ENCODE assay signal across 26 cellular contexts in the genomic region with DNA sequence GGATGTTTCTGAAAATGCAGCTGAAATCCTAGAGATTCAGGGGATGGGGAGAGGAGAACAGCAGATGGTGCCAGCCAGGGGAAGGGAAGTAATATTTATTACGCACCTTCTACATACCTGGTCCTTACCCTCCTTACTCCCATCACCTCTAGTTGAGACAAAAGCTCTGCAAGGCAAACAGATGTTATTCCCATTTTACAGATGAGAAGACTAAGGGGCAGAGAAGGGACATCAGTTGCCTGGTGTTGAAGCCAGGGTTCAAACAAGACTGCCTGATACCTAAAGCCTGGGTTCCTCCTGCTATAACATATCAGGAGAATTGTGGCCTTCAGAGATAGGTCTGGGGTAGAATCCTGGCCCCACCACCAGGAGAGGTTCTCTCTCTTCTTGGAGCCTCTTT.
"Had no signal": no experiment of that assay in that cellular context is flagged by ENCODE, and none has a peak within 500 bp of the region (broad histone marks: within the 10 kb centered on the region; RNA-seq: fewer than 3 reads in every experiment).

No MANE protein-coding gene starts in this region.

- H3K9me3 ChIP-seq: ascending aorta, body of pancreas, breast epithelium, SJCRH30 had no signal

- H3K27ac Mint-ChIP-seq: activated CD4-positive, alpha-beta T cell treated with anti-CD3 and anti-CD28 coated beads for 36 hours; activated CD4-positive, alpha-beta T cell treated with anti-CD3 and anti-CD28 coated beads, Interleukin-2, amount 10 ng/mL, durations not matched to agents 7 days and 5 days; activated CD8-positive, alpha-beta T cell treated with anti-CD3 and anti-CD28 coated beads, Interleukin-2, amount 10 ng/mL, durations not matched to agents 7 days and 5 days; activated naive CD4-positive, alpha-beta T cell treated with anti-CD3 and anti-CD28 coated beads, Interleukin-2, amount 50 U/mL, for 24 hours; activated naive CD8-positive, alpha-beta T cell treated with anti-CD3 and anti-CD28 coated beads, Interleukin-2, amount 10 ng/mL, durations not matched to agents 7 days and 5 days; activated T-cell treated with anti-CD3 and anti-CD28 coated beads, Interleukin-2, amount 50 U/mL, for 24 hours; activated T-helper 2 cell treated with anti-CD3 and anti-CD28 coated beads, Interferon-gamma antibody, Interleukin-2, Interleukin-4, amounts not matched to agents 10 μg/mL and 5 μg/mL and 100 μg/mL, durations not matched to agents 14 hours and 24 hours and 36 hours had no signal

- H3K27me3 ChIP-seq: ascending aorta, body of pancreas, breast epithelium, SJCRH30 had no signal

- H3K4me1 Mint-ChIP-seq: activated CD4-positive, alpha-beta T cell treated with anti-CD3 and anti-CD28 coated beads, Interleukin-2, amount 10 ng/mL, durations not matched to agents 7 days and 5 days; activated naive CD4-positive, alpha-beta T cell treated with anti-CD3 and anti-CD28 coated beads, Interleukin-2, amount 50 U/mL, for 24 hours had no signal

- ATAC-seq: activated CD4-positive, alpha-beta T cell treated with anti-CD3 and anti-CD28 coated beads for 36 hours; activated CD8-positive, alpha-beta T cell treated with anti-CD3 and anti-CD28 coated beads, Interleukin-2, amount 10 ng/mL, durations not matched to agents 7 days and 5 days; body of pancreas; Panc1 had no signal

- H3K4me3 Mint-ChIP-seq: activated CD4-positive, alpha-beta T cell treated with anti-CD3 and anti-CD28 coated beads for 36 hours; activated CD4-positive, alpha-beta T cell treated with anti-CD3 and anti-CD28 coated beads, Interleukin-2, amount 10 ng/mL, durations not matched to agents 7 days and 5 days; activated CD8-positive, alpha-beta T cell treated with anti-CD3 and anti-CD28 coated beads, Interleukin-2, amount 10 ng/mL, durations not matched to agents 7 days and 5 days; activated naive CD4-positive, alpha-beta T cell treated with anti-CD3 and anti-CD28 coated beads, Interleukin-2, amount 50 U/mL, for 24 hours; activated naive CD8-positive, alpha-beta T cell treated with anti-CD3 and anti-CD28 coated beads, Interleukin-2, amount 10 ng/mL, durations not matched to agents 7 days and 5 days; activated T-cell treated with anti-CD3 and anti-CD28 coated beads, Interleukin-2, amount 50 U/mL, for 24 hours had no signal

- H3K4me1 ChIP-seq: ascending aorta, body of pancreas, breast epithelium had no signal

- H3K9me3 Mint-ChIP-seq: activated CD4-positive, alpha-beta T cell treated with anti-CD3 and anti-CD28 coated beads, Interleukin-2, amount 10 ng/mL, durations not matched to agents 7 days and 5 days; activated naive CD4-positive, alpha-beta T cell treated with anti-CD3 and anti-CD28 coated beads, Interleukin-2, amount 50 U/mL, for 24 hours; activated naive CD8-positive, alpha-beta T cell treated with anti-CD3 and anti-CD28 coated beads, Interleukin-2, amount 10 ng/mL, durations not matched to agents 7 days and 5 days; activated T-cell treated with anti-CD3 and anti-CD28 coated beads, Interleukin-2, amount 50 U/mL, for 24 hours; activated T-helper 2 cell treated with anti-CD3 and anti-CD28 coated beads, Interferon-gamma antibody, Interleukin-2, Interleukin-4, amounts not matched to agents 10 μg/mL and 5 μg/mL and 100 μg/mL, durations not matched to agents 14 hours and 24 hours and 36 hours had no signal

- H3K4me3 ChIP-seq: ascending aorta, body of pancreas, breast epithelium, SJCRH30, SK-N-MC had no signal

- DNase-seq: activated CD4-positive, alpha-beta T cell treated with anti-CD3 and anti-CD28 coated beads for 36 hours; activated CD4-positive, alpha-beta T cell treated with anti-CD3 and anti-CD28 coated beads, Interleukin-2, amount 10 ng/mL, durations not matched to agents 7 days and 5 days; activated CD4-positive, alpha-beta T cell treated with anti-CD3 and anti-CD28 coated beads, Interleukin-2, amount 50 U/mL, for 48 hours; activated CD8-positive, alpha-beta T cell treated with anti-CD3 and anti-CD28 coated beads, Interleukin-2, amount 10 ng/mL, durations not matched to agents 7 days and 5 days; activated gamma-delta T cell; activated naive CD4-positive, alpha-beta T cell treated with Interleukin-2 at 50 U/mL for 16 hours; activated naive CD8-positive, alpha-beta T cell treated with anti-CD3 and anti-CD28 coated beads, Interleukin-2, amount 10 ng/mL, durations not matched to agents 7 days and 5 days; activated T-cell treated with anti-CD3 and anti-CD28 coated beads, Interleukin-2, amount 50 U/mL, for 24 hours; amygdala; body of pancreas; NCI-H1105; NCI-H1436; NCI-H1694; NCI-H2029; NCI-H345; NCI-H524 treated with DMSO at 0.1 percent for 48 hours; SHP77; SJCRH30; T1000; WERI-Rb-1 had no signal

- H3K36me3 ChIP-seq: ascending aorta, breast epithelium, SJCRH30, WERI-Rb-1 had no signal

- H3K27ac ChIP-seq: ascending aorta, body of pancreas, breast epithelium, SJCRH30, SK-N-MC, WERI-Rb-1 had no signal

- H3K27me3 Mint-ChIP-seq: activated CD4-positive, alpha-beta T cell treated with anti-CD3 and anti-CD28 coated beads for 36 hours; activated naive CD4-positive, alpha-beta T cell treated with anti-CD3 and anti-CD28 coated beads, Interleukin-2, amount 50 U/mL, for 24 hours had no signal

- H3K36me3 Mint-ChIP-seq: activated naive CD4-positive, alpha-beta T cell treated with anti-CD3 and anti-CD28 coated beads, Interleukin-2, amount 50 U/mL, for 24 hours; activated naive CD8-positive, alpha-beta T cell treated with anti-CD3 and anti-CD28 coated beads, Interleukin-2, amount 10 ng/mL, durations not matched to agents 7 days and 5 days had no signal
